In the genomic region with DNA sequence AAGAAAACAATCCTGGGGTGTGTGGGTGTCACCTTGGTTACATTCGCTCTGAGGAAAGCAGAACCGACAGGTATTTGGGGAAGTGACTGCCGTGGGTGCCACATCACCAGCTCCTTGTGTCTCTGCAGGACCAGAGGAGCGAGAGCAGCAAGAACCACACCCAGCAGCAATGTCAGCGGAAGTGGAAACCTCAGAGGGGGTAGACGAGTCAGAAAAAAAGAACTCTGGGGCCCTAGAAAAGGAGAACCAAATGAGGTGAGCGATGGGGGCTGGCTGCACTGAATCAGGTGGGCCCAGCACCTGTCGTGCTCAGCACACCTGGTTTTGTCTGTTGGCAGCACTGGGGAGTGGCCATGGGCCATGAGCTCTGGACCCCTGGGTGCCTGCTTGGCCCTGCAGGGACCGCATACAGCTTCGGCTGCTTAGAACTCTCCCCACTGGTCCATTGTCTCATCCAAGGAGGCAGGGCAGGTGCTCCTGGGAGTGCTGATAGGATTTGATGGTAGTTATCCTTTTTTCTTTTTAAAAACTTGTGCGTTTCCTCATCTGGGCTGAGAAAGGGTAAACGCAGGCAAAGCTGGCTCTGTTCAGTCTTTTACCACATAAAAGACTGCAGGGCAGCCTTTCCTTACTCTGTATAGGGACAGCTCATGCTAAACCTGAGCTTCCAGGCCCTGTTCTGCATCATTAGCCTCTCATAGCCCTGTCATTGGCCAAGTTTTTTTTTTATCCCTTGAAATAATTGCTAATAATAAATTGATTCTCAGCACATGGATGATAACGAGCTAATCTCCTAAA, we compare ENCODE assay signal across 9 cellular contexts. TPM values are rescaled to one million over a fixed set of nuclear protein-coding genes. Genes with fewer than 3 reads are reported as not detected.
DNase-seq lines count a peak whose midpoint lies in the region; ATAC-seq and TF ChIP-seq lines count a peak whose summit lies in the region.
"Had no signal": no experiment of that assay in that cellular context is flagged by ENCODE, and none has a peak within 500 bp of the region (broad histone marks: within the 10 kb centered on the region; RNA-seq: fewer than 3 reads in every experiment).

No MANE protein-coding gene starts in this region.

- in situ Hi-C loops in transverse colon (cut with MboI; ENCODE audit: low pct_ligation_motif_present in 1 of 4, low pct_unique_long_range_greater_than_20kb in 1 of 4, low sequenced_read_pairs in 3 of 4), result no loop called here

- no peak overlapping the region for H3K14ac ChIP-seq in mesenchymal stem cell (ENCODE audit: low read length in 2 of 2)

- H2BK5ac ChIP-seq in mesenchymal stem cell (ENCODE audit: low read depth, low read length, poor library complexity, severe bottlenecking), result no peak overlapping the region

- H3K4me3 ChIP-seq in mesenchymal stem cell (ENCODE audit: insufficient read depth in 1 of 2, low read depth in 1 of 2, low read length in 2 of 2) (no peak overlapping the region), transverse colon (no peak overlapping the region)

- H2AK5ac ChIP-seq in mesenchymal stem cell (ENCODE audit: low read length, severe bottlenecking), result no peak overlapping the region

- H3K4ac ChIP-seq in mesenchymal stem cell (ENCODE audit: low read depth in 1 of 2, low read length in 2 of 2), result no peak overlapping the region

- H3K4me2 ChIP-seq in mesenchymal stem cell (ENCODE audit: low read length, poor library complexity, severe bottlenecking), result no peak overlapping the region

- H3K4me1 ChIP-seq in mesenchymal stem cell (ENCODE audit: control insufficient read depth, insufficient read depth, low read depth, low read length), result peaks cover 9% of the 10 kb centered on the region
- H3K4me1 ChIP-seq in transverse colon, result peaks cover 10 to 29% (median 12%) of the 10 kb centered on the region in 4 donors

- peaks cover 48% of the 10 kb centered on the region for H3K79me1 ChIP-seq in mesenchymal stem cell (replicated peaks; ENCODE audit: low read length, poor library complexity, severe bottlenecking)

- no peak overlapping the region for H2BK12ac ChIP-seq in mesenchymal stem cell (ENCODE audit: low read length in 2 of 2)

- DNase-seq in Kasumi-1 (lab: John Stamatoyannopoulos, UW) (peak; percentile 51 to 81), activated T-cell treated with anti-CD3 and anti-CD28 coated beads for 1 hour (ENCODE audit: low read depth) (peak; percentile 61), mesenchymal stem cell (no peak), transverse colon (peak; percentile 67), SHP77 (lab: John Stamatoyannopoulos, UW) (no peak), AG08395 (ENCODE audit: low spot score) (no peak)

- peaks cover 42 to 50% of the 10 kb centered on the region in 2 experiments for H3K36me3 ChIP-seq in mesenchymal stem cell (ENCODE audit: control insufficient read depth in 1 of 2, insufficient read depth in 2 of 2, low read depth in 1 of 2, low read length in 2 of 2)
- H3K36me3 ChIP-seq in transverse colon, result peaks cover 0 to 29% (median 7%) of the 10 kb centered on the region in 4 donors

- intact Hi-C loops in transverse colon (cut with DNase I; ENCODE audit: low total_unique reads), result loop anchor here (10.0 kb wide), 1 partner anchor 79 kb away; no protein-coding TSS in a partner anchor

- no peaks in the 10 kb centered on the region for H3K27me3 ChIP-seq in mesenchymal stem cell (ENCODE audit: control insufficient read depth in 1 of 2, insufficient read depth in 1 of 2, low read length in 2 of 2)
- H3K27me3 ChIP-seq in transverse colon, result no peaks in the 10 kb centered on the region

- H2BK120ac ChIP-seq in mesenchymal stem cell (ENCODE audit: low read depth, low read length), result no peak overlapping the region

- ATAC-seq in GM19468 (IDR thresholded peaks at IDR 0.05; ENCODE audit: extremely low read depth, unreplicated experiment) (peak; percentile 41), GM21390 (IDR thresholded peaks at IDR 0.05; ENCODE audit: unreplicated experiment) (no peak)

- TF ChIP-seq CTCF in transverse colon (IDR thresholded peaks at IDR 0.05), result no peak

- H4K8ac ChIP-seq in mesenchymal stem cell (ENCODE audit: low read length), result peak overlapping the region; percentile 16

- 84% methylated on average over 11 of the region's 13 CpGs for WGBS in mesenchymal stem cell
- WGBS in transverse colon (ENCODE audit: low coverage in 1 of 2), 2 donors, result 75% methylated on average over 10 to 13 of the region's 13 CpGs

- H3K9ac ChIP-seq in mesenchymal stem cell (ENCODE audit: low read length), result peak overlapping the region; percentile 16

- no peak overlapping the region for H3K23ac ChIP-seq in mesenchymal stem cell (ENCODE audit: low read length in 2 of 2)

- TF ChIP-seq EP300 in transverse colon (IDR thresholded peaks at IDR 0.05; ENCODE audit: low read depth), result no peak

- no peak overlapping the region for H2BK15ac ChIP-seq in mesenchymal stem cell (ENCODE audit: low read depth, poor library complexity, severe bottlenecking)

- H3K9me3 ChIP-seq in mesenchymal stem cell (ENCODE audit: control insufficient read depth, low read length) (no peaks in the 10 kb centered on the region), transverse colon (no peaks in the 10 kb centered on the region)

- no peak for TF ChIP-seq POLR2A in transverse colon (IDR thresholded peaks at IDR 0.05)

- no peak overlapping the region for H4K91ac ChIP-seq in mesenchymal stem cell (ENCODE audit: low read length)

- H3K27ac ChIP-seq in mesenchymal stem cell (ENCODE audit: low read length, poor library complexity, severe bottlenecking), result no peak overlapping the region
- H3K27ac ChIP-seq in transverse colon, result peak overlapping the region; percentile 18 to 57 (median 46)

- H2AFZ ChIP-seq in mesenchymal stem cell (ENCODE audit: low read depth, low read length), result no peak overlapping the region

- no peak overlapping the region for H3K18ac ChIP-seq in mesenchymal stem cell (ENCODE audit: low read depth in 1 of 2, low read length in 2 of 2)

RNA-seq across cellular contexts. Expression of gene HMOX2, which starts 29.4 kb away (rescaled TPM):
- 42.5 TPM for polyA plus RNA-seq in mesenchymal stem cell (2013, experiment 1 of 2)
- polyA plus RNA-seq in mesenchymal stem cell (2013, experiment 2 of 2), result 41.6 TPM
- total RNA-seq in transverse colon, result 100 to 1,000 TPM in 1 of 4 donors, 10 to 100 TPM in 3; 46.4 to 495 (median 55.7) TPM

RNA-seq across cellular contexts. Expression of gene NMRAL1, which starts 31.1 kb away (rescaled TPM):
- polyA plus RNA-seq in mesenchymal stem cell (2013, experiment 1 of 2), result 47.8 TPM
- 47.4 TPM for polyA plus RNA-seq in mesenchymal stem cell (2013, experiment 2 of 2)
- 10 to 100 TPM; 46.0 to 75.9 (median 66.6) TPM for total RNA-seq in transverse colon

RNA-seq across cellular contexts. Expression of gene CDIP1, which starts 33.0 kb away (rescaled TPM):
- polyA plus RNA-seq in mesenchymal stem cell (2013, experiment 1 of 2), result 27.5 TPM
- 28.7 TPM for polyA plus RNA-seq in mesenchymal stem cell (2013, experiment 2 of 2)
- 10 to 100 TPM in 3 of 4 donors, 1 to 10 TPM in 1; 8.8 to 29.5 (median 19.0) TPM for total RNA-seq in transverse colon

RNA-seq across cellular contexts. Expression of gene C16orf96, which starts 50.6 kb away (rescaled TPM):
- 0.01 TPM for polyA plus RNA-seq in mesenchymal stem cell (2013, experiment 1 of 2)
- not detected for polyA plus RNA-seq in mesenchymal stem cell (2013, experiment 2 of 2)
- not detected for total RNA-seq in transverse colon
- total RNA-seq: lung microvascular endothelial cell had no signal

Comparison
In these comparisons a context has a peak if more than half of its experiments do, and no peak if none do; other contexts are left out.
1. DNase-seq: peak in Kasumi-1 (2 of 2), activated T-cell treated with anti-CD3 and anti-CD28 coated beads for 1 hour (single experiment) and transverse colon (single experiment); none in mesenchymal stem cell (single experiment), SHP77 (0 of 2) and AG08395 (single experiment).